ENCODE assay signal across 8 cellular contexts in genomic region chr16:89873109-89873821, GRCh38. TPM values are rescaled to one million over a fixed set of nuclear protein-coding genes. Genes with fewer than 3 reads are reported as not detected.
A peak's percentile ranks its signal among the peaks of the same experiment; 100 is the strongest.
DNase-seq lines count a peak whose midpoint lies in the region; ATAC-seq and TF ChIP-seq lines count a peak whose summit lies in the region.

Gene TCF25, plus strand, starts transcription at chr16:89873592. Its CDS starts 76 bp downstream, at chr16:89873668.

- H3F3A ChIP-seq in PC-9 (ENCODE audit: insufficient read depth, low read depth), result peaks cover 41% of the 10 kb centered on the region; the same call in 1 of the 2 replicates

- DNase-seq in Caki2 (ENCODE audit: low read depth), result peak; percentile 91
- peak; percentile 97 for DNase-seq in HuH-7 (ENCODE audit: low spot score)
- DNase-seq in PC-9, result peak; percentile 54 to 82
- DNase-seq in activated T-cell treated with anti-CD3 and anti-CD28 coated beads for 48 hours (ENCODE audit: low read depth), result peak; percentile 87
- no peak for DNase-seq in epithelial cell of proximal tubule (ENCODE audit: low read depth)
- peak; percentile 86 for DNase-seq in mucosa of gallbladder (ENCODE audit: low spot score)
- peak; percentile 75 for DNase-seq in stimulated activated CD8-positive, alpha-beta memory T cell treated with anti-CD3 and anti-CD28 coated beads, Interleukin-4, amount 100 ng/mL, for 24 hours (ENCODE audit: low read depth)

- CTCF ChIA-PET in PC-9 (lab: Charles Lee), result interaction anchor here (0.5 to 1.2 kb wide), 5 partner anchors 10 to 1541 kb away, joined by 6 to 16 read pairs (median 7); no protein-coding TSS in a partner anchor

- TF ChIP-seq CTCF in PC-9 (conservative IDR thresholded peaks at IDR 0.05) (no peak), epithelial cell of proximal tubule (conservative IDR thresholded peaks at IDR 0.05; ENCODE audit: low read depth, low read length) (no peak)

- H3K4me1 ChIP-seq in PC-9 (replicated peaks; ENCODE audit: insufficient read depth), result peaks cover 11% of the 10 kb centered on the region

- H3K9me3 ChIP-seq in PC-9 (ENCODE audit: insufficient read depth, low read depth), result no peaks in the 10 kb centered on the region

- no peaks in the 10 kb centered on the region for H3K27me3 ChIP-seq in PC-9 (ENCODE audit: insufficient read depth, low read depth)

- H3K9me2 ChIP-seq in PC-9 (ENCODE audit: insufficient read depth), result no peaks in the 10 kb centered on the region

- POLR2A ChIA-PET in PC-9 (lab: Charles Lee; ENCODE audit: unreplicated experiment), result interaction anchor here (0.5 to 1.0 kb wide), 20 partner anchors 9 to 930 kb away, joined by 3 to 41 read pairs (median 6); partner anchors contain the start of gene SPIRE2

- H3K36me3 ChIP-seq in PC-9 (ENCODE audit: low read depth), result peaks cover 26% of the 10 kb centered on the region

- in situ Hi-C loops in Caki2 (cut with HindIII; ENCODE audit: low pct_unique_long_range_greater_than_20kb, low sequenced_read_pairs), result no loop called here

- H4K20me1 ChIP-seq in PC-9 (ENCODE audit: insufficient read depth), result peaks cover 39% of the 10 kb centered on the region

- H3K27ac ChIP-seq in PC-9, result peak within 1 kb of the TSS; percentile 93

- peak; percentile 41 for ATAC-seq in GM21447 (IDR thresholded peaks at IDR 0.05; ENCODE audit: unreplicated experiment)

- intact Hi-C loops in PC-9 (cut with micrococcal nuclease; ENCODE audit: unreplicated experiment), result no loop called here

- BruUV-seq in PC-9 (replicated peaks; lab: Mats Ljungman, UMichigan), result no TSS peak

- peak within 1 kb of the TSS; percentile 82 for H2AFZ ChIP-seq in PC-9

- H3K4me3 ChIP-seq in PC-9 (peak within 1 kb of the TSS; percentile 65), epithelial cell of proximal tubule (ENCODE audit: low read depth, low read length) (peak within 1 kb of the TSS; percentile 98)

- H3K4me2 ChIP-seq in PC-9, result peak within 1 kb of the TSS; percentile 89

- peaks cover 41% of the 10 kb centered on the region for H3K79me2 ChIP-seq in PC-9 (ENCODE audit: low read depth)

RNA-seq across cellular contexts. Expression of gene TCF25, which starts in this region (rescaled TPM):
- total RNA-seq in Caki2 (2014; rRNA removed; shearing (Covaris generic); ENCODE audit: low replicate concordance), result 141 and 237 TPM in 2 replicates
- total RNA-seq in PC-9 (2021) (298 and 347 TPM in 2 replicates), epithelial cell of proximal tubule (118 and 192 TPM in 2 replicates), mucosa of gallbladder (175 TPM)
